In genomic region chr14:88515499-88516221, GRCh38 we compare ENCODE assay signal across 24 cellular contexts. TPM values are rescaled to one million over a fixed set of nuclear protein-coding genes. Genes with fewer than 3 reads are reported as not detected.
"Had no signal": no experiment of that assay in that cellular context is flagged by ENCODE, and none has a peak within 500 bp of the region (broad histone marks: within the 10 kb centered on the region; RNA-seq: fewer than 3 reads in every experiment).

No MANE protein-coding gene starts in this region.

- H3K4me1 ChIP-seq: vagina had no signal

- H3K4me1 Mint-ChIP-seq: activated naive CD8-positive, alpha-beta T cell treated with anti-CD3 and anti-CD28 coated beads, Interleukin-2, amount 50 U/mL, for 24 hours; stimulated activated memory B cell treated with anti-CD40 and anti-IgM and Interleukin-4, amounts not matched to agents 10 μg/mL and 1 μg/mL and 100 μg/mL, for 72 hours had no signal

- H3K4me3 Mint-ChIP-seq: activated CD4-positive, alpha-beta T cell treated with anti-CD3 and anti-CD28 coated beads, Interleukin-2, amount 10 ng/mL, durations not matched to agents 7 days and 5 days; activated CD8-positive, alpha-beta memory T cell treated with anti-CD3 and anti-CD28 coated beads, Interleukin-2, amount 10 ng/mL, durations not matched to agents 7 days and 5 days; activated CD8-positive, alpha-beta T cell treated with anti-CD3 and anti-CD28 coated beads for 36 hours; activated naive CD8-positive, alpha-beta T cell treated with anti-CD3 and anti-CD28 coated beads, Interleukin-2, amount 50 U/mL, for 24 hours; activated T-helper 1 cell treated with anti-CD3 and anti-CD28 coated beads, Interleukin-12 subunit alpha, Interleukin-12 subunit beta, Interleukin-2, Interleukin-4 antibody, amounts not matched to agents 30 ng/mL and 10 ng/mL and 1 ng/mL, durations not matched to agents 14 hours and 24 hours and 36 hours; memory B cell; naive thymus-derived CD4-positive, alpha-beta T cell; stimulated activated memory B cell treated with anti-CD40 and anti-IgM and Interleukin-4, amounts not matched to agents 10 μg/mL and 1 μg/mL and 100 μg/mL, for 72 hours; T-cell; T-helper 2 cell treated with Interferon-gamma antibody and Interleukin-4, amounts not matched to agents 5 μg/mL and 100 μg/mL, for 36 hours had no signal

- H3K4me2 ChIP-seq: smooth muscle cell had no signal

- H3K27me3 ChIP-seq: body of pancreas, cardiac muscle cell, ovary, sigmoid colon, vagina had no signal

- H3K27ac Mint-ChIP-seq: activated CD4-positive, alpha-beta T cell treated with anti-CD3 and anti-CD28 coated beads, Interleukin-2, amount 10 ng/mL, durations not matched to agents 7 days and 5 days; activated CD8-positive, alpha-beta memory T cell treated with anti-CD3 and anti-CD28 coated beads, Interleukin-2, amount 10 ng/mL, durations not matched to agents 7 days and 5 days; activated CD8-positive, alpha-beta T cell treated with anti-CD3 and anti-CD28 coated beads for 36 hours; activated naive CD8-positive, alpha-beta T cell treated with anti-CD3 and anti-CD28 coated beads, Interleukin-2, amount 50 U/mL, for 24 hours; activated T-helper 1 cell treated with anti-CD3 and anti-CD28 coated beads, Interleukin-12 subunit alpha, Interleukin-12 subunit beta, Interleukin-2, Interleukin-4 antibody, amounts not matched to agents 30 ng/mL and 10 ng/mL and 1 ng/mL, durations not matched to agents 14 hours and 24 hours and 36 hours; memory B cell; naive thymus-derived CD4-positive, alpha-beta T cell; stimulated activated memory B cell treated with anti-CD40 and anti-IgM and Interleukin-4, amounts not matched to agents 10 μg/mL and 1 μg/mL and 100 μg/mL, for 72 hours; T-cell; T-helper 2 cell treated with Interferon-gamma antibody and Interleukin-4, amounts not matched to agents 5 μg/mL and 100 μg/mL, for 36 hours had no signal

- H3K36me3 ChIP-seq: ovary had no signal

- H3K9me3 ChIP-seq: body of pancreas, ovary, sigmoid colon, vagina had no signal

- ATAC-seq: activated CD8-positive, alpha-beta memory T cell treated with anti-CD3 and anti-CD28 coated beads, Interleukin-2, amount 10 ng/mL, durations not matched to agents 7 days and 5 days; activated CD8-positive, alpha-beta T cell treated with anti-CD3 and anti-CD28 coated beads for 36 hours; activated naive CD8-positive, alpha-beta T cell treated with anti-CD3 and anti-CD28 coated beads, Interleukin-2, amount 50 U/mL, for 24 hours; body of pancreas; naive thymus-derived CD4-positive, alpha-beta T cell; stimulated activated memory B cell treated with anti-CD40 and anti-IgM and Interleukin-4, amounts not matched to agents 10 μg/mL and 1 μg/mL and 100 μg/mL, for 72 hours; T-cell had no signal

- H3K4me3 ChIP-seq: body of pancreas, cardiac muscle cell, ovary, sigmoid colon, smooth muscle cell, vagina had no signal

- H3K36me3 Mint-ChIP-seq: activated CD8-positive, alpha-beta memory T cell treated with anti-CD3 and anti-CD28 coated beads, Interleukin-2, amount 10 ng/mL, durations not matched to agents 7 days and 5 days; memory B cell; naive thymus-derived CD4-positive, alpha-beta T cell; stimulated activated memory B cell treated with anti-CD40 and anti-IgM and Interleukin-4, amounts not matched to agents 10 μg/mL and 1 μg/mL and 100 μg/mL, for 72 hours; T-cell had no signal

- H3K27me3 Mint-ChIP-seq: type B pancreatic cell had no signal

- DNase-seq: activated CD4-positive, alpha-beta T cell treated with anti-CD3 and anti-CD28 coated beads, Interleukin-2, amount 10 ng/mL, durations not matched to agents 7 days and 5 days; activated CD4-positive, CD25-positive, alpha-beta regulatory T cell treated with anti-CD3 and anti-CD28 coated beads, Interleukin-2, amount 50 U/mL, for 72 hours; activated CD8-positive, alpha-beta memory T cell treated with anti-CD3 and anti-CD28 coated beads, Interleukin-2, amount 10 ng/mL, durations not matched to agents 7 days and 5 days; activated CD8-positive, alpha-beta T cell treated with anti-CD3 and anti-CD28 coated beads for 36 hours; activated gamma-delta T cell; activated naive CD4-positive, alpha-beta T cell treated with anti-CD3 and anti-CD28 coated beads, Interleukin-2, amount 50 U/mL, for 16 hours; activated naive CD8-positive, alpha-beta T cell treated with anti-CD3 and anti-CD28 coated beads, Interleukin-2, amount 50 U/mL, for 24 hours; anterior cingulate cortex; body of pancreas; kidney; naive thymus-derived CD4-positive, alpha-beta T cell; ovary; sigmoid colon; stimulated activated CD4-positive, alpha-beta T cell treated with anti-CD3 and anti-CD28 coated beads, Interleukin-15, amount 100 ng/mL, for 24 hours; T-cell had no signal

- H3K9me3 Mint-ChIP-seq: activated CD4-positive, alpha-beta T cell treated with anti-CD3 and anti-CD28 coated beads, Interleukin-2, amount 10 ng/mL, durations not matched to agents 7 days and 5 days; activated CD8-positive, alpha-beta T cell treated with anti-CD3 and anti-CD28 coated beads for 36 hours; activated naive CD8-positive, alpha-beta T cell treated with anti-CD3 and anti-CD28 coated beads, Interleukin-2, amount 50 U/mL, for 24 hours; activated T-helper 1 cell treated with anti-CD3 and anti-CD28 coated beads, Interleukin-12 subunit alpha, Interleukin-12 subunit beta, Interleukin-2, Interleukin-4 antibody, amounts not matched to agents 30 ng/mL and 10 ng/mL and 1 ng/mL, durations not matched to agents 14 hours and 24 hours and 36 hours; memory B cell; naive thymus-derived CD4-positive, alpha-beta T cell; stimulated activated memory B cell treated with anti-CD40 and anti-IgM and Interleukin-4, amounts not matched to agents 10 μg/mL and 1 μg/mL and 100 μg/mL, for 72 hours; T-cell; T-helper 2 cell treated with Interferon-gamma antibody and Interleukin-4, amounts not matched to agents 5 μg/mL and 100 μg/mL, for 36 hours; type B pancreatic cell had no signal

- H3K27ac ChIP-seq: ovary, sigmoid colon, vagina, VCaP had no signal

RNA-seq across cellular contexts. Expression of gene PTPN21, which starts 39.1 kb away (rescaled TPM):
- total RNA-seq: activated CD4-positive, alpha-beta T cell treated with anti-CD3 and anti-CD28 coated beads, Interleukin-2, amount 10 ng/mL, durations not matched to agents 7 days and 5 days; activated CD8-positive, alpha-beta T cell treated with anti-CD3 and anti-CD28 coated beads for 36 hours had no signal
- polyA plus RNA-seq: naive thymus-derived CD4-positive, alpha-beta T cell had no signal
